1 cellular context compared by ENCODE assay signal in genomic region chr3:49017978-49018706, GRCh38.
TF ChIP-seq lines count a peak whose summit lies in the region.

Gene DALRD3 (minus strand): TSS chr3:49018580. CDS start chr3:49018564, 16 bp downstream.

TF ChIP-seq in HepG2, 621 proteins besides CTCF, POLR2A, EP300 and RAD21 (continued from another document and continues in another):
- TF ChIP-seq HCFC1 (IDR thresholded peaks at IDR 0.05; ENCODE audit: low read depth, low read length) (0 out of 2 replicates have a peak, but pooled peaks have one; percentile 2), ARID2 (CRISPR knock-in tag; IDR thresholded peaks at IDR 0.05; ENCODE audit: borderline replicate concordance) (0 out of 2 replicates have a peak, but pooled peaks have one; percentile 31), MAZ (IDR thresholded peaks at IDR 0.05; ENCODE audit: borderline replicate concordance, low read depth, low read length) (no peak), MAZ (CRISPR knock-in tag; IDR thresholded peaks at IDR 0.05; ENCODE audit: low read depth) (peak; percentile 82), ISX (CRISPR knock-in tag; conservative IDR thresholded peaks at IDR 0.05) (no peak), TERF1 (CRISPR knock-in tag; IDR thresholded peaks at IDR 0.05) (no peak), ZNF446 (CRISPR knock-in tag; IDR thresholded peaks at IDR 0.05) (no peak), ZNF296 (CRISPR knock-in tag; conservative IDR thresholded peaks at IDR 0.05) (0 out of 2 replicates have a peak, but pooled peaks have one; percentile 54), SNAPC2 (CRISPR knock-in tag; IDR thresholded peaks at IDR 0.05) (no peak), PITX1 (CRISPR knock-in tag; IDR thresholded peaks at IDR 0.05) (0 out of 2 replicates have a peak, but pooled peaks have one; percentile 37), KMT2A (CRISPR knock-in tag; IDR thresholded peaks at IDR 0.05) (no peak), ZSCAN25 (CRISPR knock-in tag; IDR thresholded peaks at IDR 0.05) (no peak), PHF5A (CRISPR knock-in tag; IDR thresholded peaks at IDR 0.05; ENCODE audit: low read depth, unreplicated experiment) (peak; percentile 76), MIER3 (CRISPR knock-in tag; IDR thresholded peaks at IDR 0.05; ENCODE audit: borderline replicate concordance) (no peak), ZNF782 (CRISPR knock-in tag; IDR thresholded peaks at IDR 0.05; ENCODE audit: borderline replicate concordance) (peak; percentile 86), ZNF777 (CRISPR knock-in tag; IDR thresholded peaks at IDR 0.05) (peak; percentile 63; the same call in 1 of the 2 replicates), ZUFSP (CRISPR knock-in tag; IDR thresholded peaks at IDR 0.05; ENCODE audit: borderline replicate concordance) (no peak), NAIF1 (CRISPR knock-in tag; IDR thresholded peaks at IDR 0.05; ENCODE audit: borderline replicate concordance) (peak; percentile 98), FOXA1 (IDR thresholded peaks at IDR 0.05) (no peak), FOXA1 (CRISPR knock-in tag; IDR thresholded peaks at IDR 0.05) (no peak), FOXK1 (CRISPR knock-in tag; IDR thresholded peaks at IDR 0.05; ENCODE audit: borderline replicate concordance, low read depth) (no peak), ZNF670 (CRISPR knock-in tag; IDR thresholded peaks at IDR 0.05; ENCODE audit: borderline replicate concordance) (peak; percentile 17; the same call in 1 of the 2 replicates), CSRNP2 (CRISPR knock-in tag; conservative IDR thresholded peaks at IDR 0.05; ENCODE audit: low read depth) (no peak), ZSCAN21 (CRISPR knock-in tag; IDR thresholded peaks at IDR 0.05; ENCODE audit: borderline replicate concordance) (peak; percentile 61; the same call in 1 of the 2 replicates), ZFX (CRISPR knock-in tag; IDR thresholded peaks at IDR 0.05; ENCODE audit: low read depth) (peak; percentile 82), HMGXB4 (CRISPR knock-in tag; IDR thresholded peaks at IDR 0.05; ENCODE audit: borderline replicate concordance in 1 of 2, low read depth in 1 of 2) (peak in 1 of 2 experiments; percentile 62; a peak in 2 of 4 replicates), SP2 (CRISPR knock-in tag; IDR thresholded peaks at IDR 0.05) (peak; percentile 71), RAD51 (IDR thresholded peaks at IDR 0.05; ENCODE audit: borderline replicate concordance) (no peak), ZSCAN22 (CRISPR knock-in tag; IDR thresholded peaks at IDR 0.05) (no peak), ESRRA (CRISPR knock-in tag; IDR thresholded peaks at IDR 0.05; ENCODE audit: low read depth) (no peak), ZFY (CRISPR knock-in tag; IDR thresholded peaks at IDR 0.05) (peak; percentile 81; the same call in 1 of the 2 replicates), HOXA5 (CRISPR knock-in tag; IDR thresholded peaks at IDR 0.05) (peak; percentile 19; the same call in 1 of the 2 replicates), ELF3 (CRISPR knock-in tag; IDR thresholded peaks at IDR 0.05) (0 out of 2 replicates have a peak, but pooled peaks have one; percentile 61), ZNF362 (CRISPR knock-in tag; IDR thresholded peaks at IDR 0.05; ENCODE audit: borderline replicate concordance) (peak; percentile 98), GFI1 (CRISPR knock-in tag; IDR thresholded peaks at IDR 0.05; ENCODE audit: borderline replicate concordance) (no peak), SP1 (IDR thresholded peaks at IDR 0.05) (no peak), SP1 (CRISPR knock-in tag; IDR thresholded peaks at IDR 0.05) (peak; percentile 53; the same call in 1 of the 2 replicates), FOXC1 (CRISPR knock-in tag; IDR thresholded peaks at IDR 0.05; ENCODE audit: borderline replicate concordance) (peak; percentile 67), ZMYM2 (CRISPR knock-in tag; IDR thresholded peaks at IDR 0.05) (no peak), RFX1 (IDR thresholded peaks at IDR 0.05) (peak; percentile 79), XBP1 (CRISPR knock-in tag; IDR thresholded peaks at IDR 0.05) (no peak), ZNF609 (CRISPR knock-in tag; IDR thresholded peaks at IDR 0.05; ENCODE audit: borderline replicate concordance) (peak; percentile 42; the same call in 1 of the 2 replicates), NCOA1 (CRISPR knock-in tag; IDR thresholded peaks at IDR 0.05) (peak; percentile 72; the same call in 1 of the 2 replicates), MEIS2 (CRISPR knock-in tag; IDR thresholded peaks at IDR 0.05) (peak; percentile 64; the same call in 1 of the 2 replicates), ATF5 (CRISPR knock-in tag; IDR thresholded peaks at IDR 0.05; ENCODE audit: low read depth) (0 out of 2 replicates have a peak, but pooled peaks have one; percentile 35), BRD4 (CRISPR knock-in tag; IDR thresholded peaks at IDR 0.05) (no peak), ZNF792 (CRISPR knock-in tag; IDR thresholded peaks at IDR 0.05) (peak; percentile 5; the same call in 1 of the 2 replicates), TIGD3 (CRISPR knock-in tag; IDR thresholded peaks at IDR 0.05; ENCODE audit: borderline replicate concordance) (peak; percentile 45; the same call in 1 of the 2 replicates), NR2C2 (CRISPR knock-in tag; IDR thresholded peaks at IDR 0.05; ENCODE audit: borderline replicate concordance) (peak; percentile 70; the same call in 1 of the 2 replicates), RNF219 (CRISPR knock-in tag; IDR thresholded peaks at IDR 0.05) (no peak), YEATS2 (CRISPR knock-in tag; IDR thresholded peaks at IDR 0.05; ENCODE audit: borderline replicate concordance) (peak; percentile 50; the same call in 1 of the 2 replicates), ZBTB38 (CRISPR knock-in tag; IDR thresholded peaks at IDR 0.05) (0 out of 2 replicates have a peak, but pooled peaks have one; percentile 47), ARNTL (CRISPR knock-in tag; IDR thresholded peaks at IDR 0.05) (0 out of 2 replicates have a peak, but pooled peaks have one; percentile 68)
